In genomic region chr1:20733361-20733975, GRCh38 we compare ENCODE assay signal across 8 cellular contexts. TPM values are rescaled to one million over a fixed set of nuclear protein-coding genes. Genes with fewer than 3 reads are reported as not detected.
DNase-seq lines count a peak whose midpoint lies in the region; ATAC-seq, FAIRE-seq and TF ChIP-seq lines count a peak whose summit lies in the region.

No MANE protein-coding gene starts in this region.

- TF ChIP-seq POLR2A in GM12878 (IDR thresholded peaks at IDR 0.05; ENCODE audit: low read depth, low read length): no peak

- H3K4me3 ChIP-seq in A673 (ENCODE audit: low read depth, low read length, poor library complexity, severe bottlenecking) (peak overlapping the region; percentile 47), GM12878 (peak overlapping the region; percentile 49), mucosa of descending colon (no peak overlapping the region)

- H3K27me3 ChIP-seq in A673 (replicated peaks; ENCODE audit: insufficient read depth, low read depth, low read length, poor library complexity) (peaks cover 5% of the 10 kb centered on the region), GM12878 (replicated peaks in 1 of 2; ENCODE audit: control insufficient read depth in 2 of 2, insufficient read depth in 2 of 2, low read length in 1 of 2) (peaks cover 8 to 9% of the 10 kb centered on the region in 2 experiments; a peak in 3 of 4 replicates)

- no peak overlapping the region for H3K9ac ChIP-seq in GM12878 (ENCODE audit: control insufficient read depth, insufficient read depth, low read length)

- BruUV-seq in A673 (replicated peaks; lab: Mats Ljungman, UMichigan) (no TSS peak), GM12878 (replicated peaks; lab: Mats Ljungman, UMichigan) (no TSS peak)

- H3K27ac Mint-ChIP-seq in HFFc6: peak overlapping the region; percentile 96

- H3K36me3 Mint-ChIP-seq in HFFc6 (ENCODE audit: low read depth): peaks cover 31% of the 10 kb centered on the region

- intact Hi-C loops in A673 (cut with micrococcal nuclease; ENCODE audit: unreplicated experiment) (loop anchor here (2.0 kb wide), 1 partner anchor 37 kb away; no protein-coding TSS in a partner anchor), GM12878 (cut with micrococcal nuclease; ENCODE audit: unreplicated experiment) (no loop called here), mucosa of descending colon (cut with DNase I, micrococcal nuclease) (no loop called here)

- TF ChIP-seq EP300 in GM12878 (IDR thresholded peaks at IDR 0.05; ENCODE audit: borderline replicate concordance in 1 of 2, control insufficient read depth in 1 of 2, low read depth in 2 of 2, low read length in 2 of 2): no peak

- no peak overlapping the region for H3K27ac ChIP-seq in A673 (ENCODE audit: low read depth, low read length, poor library complexity, severe bottlenecking)
- no peak overlapping the region for H3K27ac ChIP-seq in GM12878 (ENCODE audit: control insufficient read depth, insufficient read depth)

- H3K4me1 ChIP-seq in A673 (ENCODE audit: insufficient read depth, low read length, poor library complexity, severe bottlenecking) (peaks cover 12% of the 10 kb centered on the region), GM12878 (ENCODE audit: control insufficient read depth, insufficient read depth, low read length) (peaks cover 10% of the 10 kb centered on the region), mucosa of descending colon (ENCODE audit: low read depth) (peaks cover 23% of the 10 kb centered on the region)

- RAD21 ChIA-PET in GM12878 (lab: Charles Lee; ENCODE audit: unreplicated experiment): interaction anchor here (1.2 to 1.6 kb wide), 2 partner anchors 53 to 462 kb away, joined by 3 to 7 read pairs; partner anchors contain the start of gene HP1BP3

- H3K79me2 ChIP-seq in GM12878 (ENCODE audit: control insufficient read depth, insufficient read depth, low read length): no peaks in the 10 kb centered on the region

- H3K9me3 Mint-ChIP-seq in HFFc6: no peaks in the 10 kb centered on the region

- CTCF ChIA-PET in A673 (lab: Charles Lee): no interaction called here
- CTCF ChIA-PET in GM12878 (lab: Yijun Ruan, JAX): interaction anchor here (0.6 to 2.7 kb wide), 5 partner anchors 36 to 406 kb away, joined by 3 to 14 read pairs (median 3); no protein-coding TSS in a partner anchor

- 0 out of 2 replicates have a peak, but pooled peaks cover 2% of the 10 kb centered on the region for H4K20me1 ChIP-seq in GM12878 (ENCODE audit: control insufficient read depth, insufficient read depth)

- ATAC-seq in GM12878 (no peak), mucosa of descending colon (peak; percentile 30), GM21390 (IDR thresholded peaks at IDR 0.05; ENCODE audit: unreplicated experiment) (no peak), HG02938 (IDR thresholded peaks at IDR 0.05; ENCODE audit: unreplicated experiment) (no peak)

- no peak for TF ChIP-seq RAD21 in GM12878 (IDR thresholded peaks at IDR 0.05; ENCODE audit: insufficient read depth, low read depth, low read length)

- H3K9me3 ChIP-seq in A673 (ENCODE audit: low read depth, low read length, poor library complexity, severe bottlenecking) (no peaks in the 10 kb centered on the region), GM12878 (replicated peaks; ENCODE audit: control insufficient read depth, insufficient read depth, low read length) (no peaks in the 10 kb centered on the region), mucosa of descending colon (no peaks in the 10 kb centered on the region)

- 21% methylated on average over 7 of the region's 7 CpGs for WGBS in GM12878 (ENCODE audit: insufficient coverage, insufficient replicate concordance, low lambda C conversion rate, missing lambda C conversion rate)

- in situ Hi-C loops in GM12878 (cut with MboI): no loop called here

- peak overlapping the region; percentile 91 for H3K4me3 Mint-ChIP-seq in HFFc6

- POLR2A ChIA-PET in A673 (lab: Charles Lee; ENCODE audit: low non-redundant PET) (no interaction called here), GM12878 (lab: Charles Lee) (no interaction called here)

- H2AFZ ChIP-seq in GM12878 (ENCODE audit: control insufficient read depth, low read depth, low read length): peak overlapping the region; percentile 9

- SMC1A ChIA-PET in GM12878 (lab: Charles Lee; ENCODE audit: uncharacterized antibody, unreplicated experiment): interaction anchor here (1.0 kb wide), 4 partner anchors 17 to 52 kb away, joined by 3 read pairs; no protein-coding TSS in a partner anchor

- H3K4me1 Mint-ChIP-seq in HFFc6 (ENCODE audit: low read depth): peaks cover 39% of the 10 kb centered on the region

- H3K4me2 ChIP-seq in GM12878 (ENCODE audit: control insufficient read depth, insufficient read depth): peak overlapping the region; percentile 98; the same call in 1 of the 2 replicates

- H3K36me3 ChIP-seq in A673 (ENCODE audit: insufficient read depth, low read length, poor library complexity, severe bottlenecking): peaks cover 12% of the 10 kb centered on the region
- H3K36me3 ChIP-seq in GM12878 (ENCODE audit: control insufficient read depth in 2 of 2, insufficient read depth in 2 of 2, low read length in 1 of 2): peaks cover 0 to 3% of the 10 kb centered on the region in 2 experiments; a peak in 2 of 4 replicates
- no peaks in the 10 kb centered on the region for H3K36me3 ChIP-seq in mucosa of descending colon (ENCODE audit: low read depth)

- peak; percentile 4; the same call in 1 of the 2 replicates for TF ChIP-seq CTCF in A673 (conservative IDR thresholded peaks at IDR 0.05; ENCODE audit: low read depth, low read length)
- no peak for TF ChIP-seq CTCF in HFFc6 (IDR thresholded peaks at IDR 0.05)
- no peak for TF ChIP-seq CTCF in GM12878 (IDR thresholded peaks at IDR 0.05 in 2 of 3, conservative IDR thresholded peaks at IDR 0.05 in 1 of 3; ENCODE audit: control insufficient read depth in 2 of 3, extremely low read depth in 1 of 3, insufficient read depth in 1 of 3, low read depth in 3 of 3, low read length in 3 of 3)
- no peak for TF ChIP-seq CTCF in mucosa of descending colon (IDR thresholded peaks at IDR 0.05)

- no peak for FAIRE-seq in GM12878 (lab: Jason Lieb, UNC)

- DNase-seq in A673 (ENCODE audit: low spot score): no peak
- DNase-seq in HFFc6: no peak
- no peak for DNase-seq in GM12878 (ENCODE audit: low read depth, low spot score)
- no peak for DNase-seq in mucosa of descending colon
- no peak for DNase-seq in COLO829 (ENCODE audit: low spot score)
- DNase-seq in SK-N-DZ (ENCODE audit: low spot score): no peak

- peaks cover 4% of the 10 kb centered on the region for H3K27me3 Mint-ChIP-seq in HFFc6 (ENCODE audit: insufficient read depth)

RNA-seq across cellular contexts. Expression of gene SH2D5, which starts 1.0 kb away (rescaled TPM):
- total RNA-seq in A673 (2021) (1.1 and 1.9 TPM in 2 replicates), GM12878 (2014; rRNA removed) (0.33 and 0.62 TPM in 2 replicates), GM12878 (2014; rRNA removed; fragmentation: Illumina TruSeq; extraction: Trizol) (0.09 and 0.18 TPM in 2 replicates), GM12878 (2021) (0.56 and 0.59 TPM in 2 replicates), mucosa of descending colon (under 1 TPM in 2 of 3 donors, not detected in 1; 0.07 to 0.09 TPM)
- total RNA-seq in HFFc6 (2021; fragmentation: NEBNext Ultra II Directional; extraction: Animal tissue kit (Norgen Biotek cat#: 25700)): 10 to 100 TPM; 12.0 to 15.9 (median 13.2) TPM
- 3.1 and 3.7 TPM in 2 replicates for total RNA-seq in GM12878 (2013; cell fraction: nucleolus; rRNA removed)
- polyA plus RNA-seq in GM12878 (2011; ENCODE audit: low read depth): 0.22 TPM
- polyA plus RNA-seq in GM12878 (2011; rRNA removed) (0.22 and 0.29 TPM in 2 replicates), GM12878 (2014; fragmentation: Illumina TruSeq; extraction: Trizol) (0.09 and 0.16 TPM in 2 replicates), GM12878 (2014; fragmentation: Nextera tagmentation; extraction: Ambion mirVana) (under 1 TPM in 1 of 2 experiments, not detected in 1; 0.03 TPM), GM12878 (2014; rRNA removed) (0.20 and 0.39 TPM in 2 replicates), GM12878 (2016; fragmentation: Nextera tagmentation; extraction: Ambion mirVana) (not detected)
- 0.22 and 0.33 TPM in 2 replicates for polyA plus RNA-seq in GM12878 (2011; cell fraction: cytosol; rRNA removed)
- polyA plus RNA-seq in GM12878 (2011; cell fraction: nucleus; rRNA removed): 1.4 and 1.5 TPM in 2 replicates
- 0.51 and 1.1 TPM in 2 replicates for polyA plus RNA-seq in GM12878 (2012)
- not detected in 2 replicates for polyA minus RNA-seq in GM12878 (2011; rRNA and poly(A)+ RNA removed)
- not detected in 2 replicates for polyA minus RNA-seq in GM12878 (2011; cell fraction: cytosol; rRNA and poly(A)+ RNA removed)
- polyA minus RNA-seq in GM12878 (2011; cell fraction: nucleus; rRNA and poly(A)+ RNA removed): 0.10 and 0.12 TPM in 2 replicates
- polyA plus RNA-seq in SK-N-DZ (2014; cell fraction: cytosol; rRNA removed): 13.2 and 13.9 TPM in 2 replicates
- 54.1 and 58.3 TPM in 2 replicates for polyA plus RNA-seq in SK-N-DZ (2014; cell fraction: nucleus; rRNA removed)

RNA-seq across cellular contexts. Expression of gene KIF17, which starts 15.7 kb away (rescaled TPM):
- total RNA-seq in A673 (2021): 0.28 and 0.71 TPM in 2 replicates
- total RNA-seq in HFFc6 (2021; fragmentation: NEBNext Ultra II Directional; extraction: Animal tissue kit (Norgen Biotek cat#: 25700)): 1 to 10 TPM; 5.8 to 8.1 (median 7.4) TPM
- total RNA-seq in GM12878 (2013; cell fraction: nucleolus; rRNA removed): 0.12 and 0.23 TPM in 2 replicates
- total RNA-seq in GM12878 (2014; rRNA removed): not detected in 2 replicates
- total RNA-seq in GM12878 (2014; rRNA removed; fragmentation: Illumina TruSeq; extraction: Trizol): not detected in 2 replicates
- total RNA-seq in GM12878 (2021): 0.10 and 0.45 TPM in 2 replicates
- polyA plus RNA-seq in GM12878 (2011; ENCODE audit: low read depth): not detected
- polyA plus RNA-seq in GM12878 (2011; rRNA removed): not detected in 2 replicates
- polyA plus RNA-seq in GM12878 (2011; cell fraction: cytosol; rRNA removed): 0.07 TPM in 1 of 2 replicates, not detected in the other
- polyA plus RNA-seq in GM12878 (2011; cell fraction: nucleus; rRNA removed): 0.06 TPM in 1 of 2 replicates, not detected in the other
- 0.10 TPM in 1 of 2 replicates, not detected in the other for polyA plus RNA-seq in GM12878 (2012)
- 0.03 TPM in 1 of 2 replicates, not detected in the other for polyA plus RNA-seq in GM12878 (2014; fragmentation: Illumina TruSeq; extraction: Trizol)
- not detected for polyA plus RNA-seq in GM12878 (2014; fragmentation: Nextera tagmentation; extraction: Ambion mirVana)
- polyA plus RNA-seq in GM12878 (2014; rRNA removed): 0.01 and 0.09 TPM in 2 replicates
- not detected for polyA plus RNA-seq in GM12878 (2016; fragmentation: Nextera tagmentation; extraction: Ambion mirVana)
- polyA minus RNA-seq in GM12878 (2011; rRNA and poly(A)+ RNA removed): 0.22 TPM in 1 of 2 replicates, not detected in the other
- polyA minus RNA-seq in GM12878 (2011; cell fraction: cytosol; rRNA and poly(A)+ RNA removed): not detected in 2 replicates
- polyA minus RNA-seq in GM12878 (2011; cell fraction: nucleus; rRNA and poly(A)+ RNA removed): not detected in 2 replicates
- total RNA-seq in mucosa of descending colon: under 1 TPM; 0.20 to 0.63 (median 0.53) TPM
- 2.3 and 3.8 TPM in 2 replicates for polyA plus RNA-seq in SK-N-DZ (2014; cell fraction: cytosol; rRNA removed)
- polyA plus RNA-seq in SK-N-DZ (2014; cell fraction: nucleus; rRNA removed): 6.4 and 8.6 TPM in 2 replicates

RNA-seq across cellular contexts. Expression of gene HP1BP3, which starts 53.6 kb away (rescaled TPM):
- total RNA-seq in A673 (2021) (334 and 337 TPM in 2 replicates), GM12878 (2014; rRNA removed) (133 TPM in 2 replicates), GM12878 (2014; rRNA removed; fragmentation: Illumina TruSeq; extraction: Trizol) (134 and 146 TPM in 2 replicates), GM12878 (2021) (138 and 149 TPM in 2 replicates), mucosa of descending colon (100 to 1,000 TPM; 168 to 276 (median 246) TPM)
- total RNA-seq in HFFc6 (2021; fragmentation: NEBNext Ultra II Directional; extraction: Animal tissue kit (Norgen Biotek cat#: 25700)): 100 to 1,000 TPM; 171 to 207 (median 200) TPM
- 311 and 327 TPM in 2 replicates for total RNA-seq in GM12878 (2013; cell fraction: nucleolus; rRNA removed)
- 55.4 TPM for polyA plus RNA-seq in GM12878 (2011; ENCODE audit: low read depth)
- polyA plus RNA-seq in GM12878 (2011; rRNA removed) (186 and 230 TPM in 2 replicates), GM12878 (2014; fragmentation: Illumina TruSeq; extraction: Trizol) (174 and 182 TPM in 2 replicates), GM12878 (2014; fragmentation: Nextera tagmentation; extraction: Ambion mirVana) (10 to 100 TPM; 32.6 to 88.9 TPM), GM12878 (2014; rRNA removed) (168 and 188 TPM in 2 replicates), GM12878 (2016; fragmentation: Nextera tagmentation; extraction: Ambion mirVana) (100 to 1,000 TPM; 109 to 117 TPM)
- 105 and 129 TPM in 2 replicates for polyA plus RNA-seq in GM12878 (2011; cell fraction: cytosol; rRNA removed)
- polyA plus RNA-seq in GM12878 (2011; cell fraction: nucleus; rRNA removed): 209 and 248 TPM in 2 replicates
- 79.9 and 93.8 TPM in 2 replicates for polyA plus RNA-seq in GM12878 (2012)
- 64.8 and 95.8 TPM in 2 replicates for polyA minus RNA-seq in GM12878 (2011; rRNA and poly(A)+ RNA removed)
- polyA minus RNA-seq in GM12878 (2011; cell fraction: cytosol; rRNA and poly(A)+ RNA removed): 47.7 and 55.1 TPM in 2 replicates
- 88.4 and 136 TPM in 2 replicates for polyA minus RNA-seq in GM12878 (2011; cell fraction: nucleus; rRNA and poly(A)+ RNA removed)
- 233 and 238 TPM in 2 replicates for polyA plus RNA-seq in SK-N-DZ (2014; cell fraction: cytosol; rRNA removed)
- 219 and 294 TPM in 2 replicates for polyA plus RNA-seq in SK-N-DZ (2014; cell fraction: nucleus; rRNA removed)
